9 cellular contexts compared by ENCODE assay signal in the genomic region with DNA sequence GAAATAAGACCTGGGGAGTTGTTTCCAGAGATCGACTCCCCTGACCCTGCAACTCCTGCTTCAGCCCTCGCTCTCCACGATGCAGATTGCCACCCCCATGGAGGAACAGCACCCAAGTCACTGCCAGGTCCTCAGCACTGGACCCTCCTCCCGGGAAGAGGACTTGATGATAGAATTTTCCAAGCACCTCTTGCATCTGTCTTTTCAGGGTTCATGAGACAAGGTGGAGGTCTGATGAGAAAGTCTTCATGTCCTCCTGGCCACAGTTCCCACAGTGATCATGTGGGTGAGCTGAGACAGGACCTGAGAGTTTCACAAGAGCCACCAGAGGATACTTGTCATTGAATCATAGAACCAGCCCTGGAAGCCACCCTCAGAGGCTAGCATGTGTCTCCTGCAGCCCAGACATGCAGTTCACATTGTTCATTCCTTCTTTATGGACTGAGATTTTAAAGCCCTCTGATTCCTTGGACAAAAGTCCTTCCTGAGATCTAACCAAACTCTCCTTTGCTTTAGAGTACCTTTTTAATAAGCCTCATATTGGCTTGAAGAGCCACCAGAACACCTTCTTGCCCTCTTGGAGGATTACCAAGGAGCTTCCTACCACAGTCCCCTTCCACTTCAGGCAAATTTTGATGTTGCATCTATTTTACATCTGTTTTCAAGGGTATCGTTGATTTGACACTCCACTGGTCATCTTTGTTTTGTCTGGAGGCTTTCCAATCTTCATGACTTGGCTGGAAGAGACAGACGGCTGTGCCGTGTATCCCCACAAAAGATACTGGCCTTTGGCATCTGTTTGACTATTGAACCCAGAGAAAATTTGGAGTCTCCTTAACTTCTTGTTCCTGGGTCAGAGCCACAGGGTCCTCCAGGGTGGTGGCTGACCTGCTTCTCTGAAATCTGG.
DNase-seq lines count a peak whose midpoint lies in the region; ATAC-seq lines count a peak whose summit lies in the region.
"Had no signal": no experiment of that assay in that cellular context is flagged by ENCODE, and none has a peak within 500 bp of the region (broad histone marks: within the 10 kb centered on the region; RNA-seq: fewer than 3 reads in every experiment).

No MANE protein-coding gene starts in this region.

- POLR2A ChIA-PET in activated CD8-positive, alpha-beta T cell treated with anti-CD3 and anti-CD28 coated beads, Interleukin-2, amount 10 ng/mL, durations not matched to agents 7 days and 5 days (lab: Charles Lee) = no interaction called here
- POLR2A ChIA-PET in naive thymus-derived CD8-positive, alpha-beta T cell (lab: Charles Lee) = no interaction called here

- H3K4me1 Mint-ChIP-seq in activated CD8-positive, alpha-beta T cell treated with anti-CD3 and anti-CD28 coated beads, Interleukin-2, amount 10 ng/mL, durations not matched to agents 7 days and 5 days (ENCODE audit: low read depth) = peaks cover 86% of the 10 kb centered on the region
- H3K4me1 Mint-ChIP-seq in naive thymus-derived CD8-positive, alpha-beta T cell = peaks cover 8 to 62% (median 27%) of the 10 kb centered on the region in 4 donors

- H3K4me3 Mint-ChIP-seq in activated CD8-positive, alpha-beta T cell treated with anti-CD3 and anti-CD28 coated beads, Interleukin-2, amount 10 ng/mL, durations not matched to agents 7 days and 5 days = no peak overlapping the region
- H3K4me3 Mint-ChIP-seq in naive thymus-derived CD8-positive, alpha-beta T cell = no peak overlapping the region

- H3K27ac Mint-ChIP-seq in activated CD8-positive, alpha-beta T cell treated with anti-CD3 and anti-CD28 coated beads, Interleukin-2, amount 10 ng/mL, durations not matched to agents 7 days and 5 days = peak overlapping the region; percentile 59
- peak overlapping the region in 1 of 10 donors; percentile 63 for H3K27ac Mint-ChIP-seq in naive thymus-derived CD8-positive, alpha-beta T cell

- intact Hi-C loops in Right ventricle myocardium inferior (cut with DNase I) = no loop called here
- intact Hi-C loops in left cardiac atrium (cut with DNase I) = no loop called here

- DNase-seq in Right ventricle myocardium inferior (ENCODE audit: missing footprints) = no peak
- no peak for DNase-seq in left cardiac atrium
- DNase-seq in activated CD8-positive, alpha-beta T cell treated with anti-CD3 and anti-CD28 coated beads, Interleukin-2, amount 10 ng/mL, durations not matched to agents 7 days and 5 days = peak; percentile 38
- no peak for DNase-seq in stimulated activated CD4-positive, alpha-beta T cell treated with anti-CD3 and anti-CD28 coated beads, Interleukin-4, amount 100 ng/mL, for 24 hours
- no peak for DNase-seq in naive thymus-derived CD8-positive, alpha-beta T cell
- DNase-seq in NCI-H1436 (lab: John Stamatoyannopoulos, UW) = no peak
- no peak for DNase-seq in cortex of kidney (lab: John Stamatoyannopoulos, UW)

- ATAC-seq in Right ventricle myocardium inferior (peak; percentile 59), left cardiac atrium (no peak), HG02973 (IDR thresholded peaks at IDR 0.05; ENCODE audit: unreplicated experiment) (peak; percentile 70)
- peak; percentile 37 for ATAC-seq in activated CD8-positive, alpha-beta T cell treated with anti-CD3 and anti-CD28 coated beads, Interleukin-2, amount 10 ng/mL, durations not matched to agents 7 days and 5 days
- ATAC-seq in naive thymus-derived CD8-positive, alpha-beta T cell = no peak
- ATAC-seq: Panc1 had no signal

- no peaks in the 10 kb centered on the region for H3K27me3 Mint-ChIP-seq in activated CD8-positive, alpha-beta T cell treated with anti-CD3 and anti-CD28 coated beads, Interleukin-2, amount 10 ng/mL, durations not matched to agents 7 days and 5 days (ENCODE audit: low read depth)
- H3K27me3 Mint-ChIP-seq in naive thymus-derived CD8-positive, alpha-beta T cell = no peaks in the 10 kb centered on the region

- CTCF ChIA-PET in activated CD8-positive, alpha-beta T cell treated with anti-CD3 and anti-CD28 coated beads, Interleukin-2, amount 10 ng/mL, durations not matched to agents 7 days and 5 days (lab: Charles Lee) = interaction anchor here (1.3 kb wide), 2 partner anchors 23 to 34 kb away, joined by 4 read pairs; no protein-coding TSS in a partner anchor

- peaks cover 5% of the 10 kb centered on the region for H3K9me3 Mint-ChIP-seq in activated CD8-positive, alpha-beta T cell treated with anti-CD3 and anti-CD28 coated beads, Interleukin-2, amount 10 ng/mL, durations not matched to agents 7 days and 5 days (ENCODE audit: insufficient read depth)
- no peaks in the 10 kb centered on the region for H3K9me3 Mint-ChIP-seq in naive thymus-derived CD8-positive, alpha-beta T cell

- H3K36me3 Mint-ChIP-seq in activated CD8-positive, alpha-beta T cell treated with anti-CD3 and anti-CD28 coated beads, Interleukin-2, amount 10 ng/mL, durations not matched to agents 7 days and 5 days (ENCODE audit: low read depth) = peaks cover 72% of the 10 kb centered on the region
- H3K36me3 Mint-ChIP-seq in naive thymus-derived CD8-positive, alpha-beta T cell = peaks cover 0 to 51% (median 35%) of the 10 kb centered on the region in 3 donors

Comparison
In these comparisons a context has a peak if more than half of its experiments do, and no peak if none do; other contexts are left out.
1. ATAC-seq: peak in Right ventricle myocardium inferior (single experiment), HG02973 (single experiment) and activated CD8-positive, alpha-beta T cell treated with anti-CD3 and anti-CD28 coated beads, Interleukin-2, amount 10 ng/mL, durations not matched to agents 7 days and 5 days (single experiment); none in left cardiac atrium (0 of 2) and naive thymus-derived CD8-positive, alpha-beta T cell (0 of 2).